Comparison of ENCODE assay signal across 11 cellular contexts in the genomic region with DNA sequence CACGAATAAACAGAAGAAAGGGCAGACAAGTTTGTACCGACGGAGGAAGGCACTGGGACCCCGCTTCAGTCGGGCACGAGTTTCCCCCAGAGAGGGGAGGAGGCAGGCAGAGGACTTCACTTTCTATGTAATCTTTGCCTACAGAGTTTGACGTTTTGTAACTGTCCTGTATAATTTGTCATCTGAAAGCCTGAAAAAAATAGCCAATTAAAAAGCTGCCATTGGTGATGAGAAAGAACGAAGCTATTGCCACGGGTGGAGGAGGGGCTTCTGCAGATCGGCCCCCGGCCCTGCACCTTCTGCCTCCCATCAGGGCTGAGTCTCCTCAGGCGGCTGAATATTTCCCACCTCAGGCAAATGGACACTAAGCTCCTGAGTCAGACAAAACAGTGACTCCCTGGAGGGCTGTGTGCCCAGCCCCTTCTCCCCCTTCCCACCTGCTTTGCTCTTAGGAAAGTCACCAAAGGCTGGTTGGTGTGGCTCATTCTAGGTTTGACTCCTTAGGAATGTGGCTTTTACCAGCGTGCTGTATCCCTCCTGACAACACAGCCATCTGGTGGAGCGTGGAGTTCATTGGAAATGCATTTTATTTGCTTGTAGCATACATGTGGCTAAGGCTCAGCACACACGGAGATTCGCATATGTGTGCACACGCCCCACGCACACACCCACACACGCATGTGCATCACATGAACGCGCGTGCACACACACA.
DNase-seq lines count a peak whose midpoint lies in the region; ATAC-seq and TF ChIP-seq lines count a peak whose summit lies in the region.
"Had no signal": no experiment of that assay in that cellular context is flagged by ENCODE, and none has a peak within 500 bp of the region (broad histone marks: within the 10 kb centered on the region; RNA-seq: fewer than 3 reads in every experiment).

No MANE protein-coding gene starts in this region.

- peaks cover 26% of the 10 kb centered on the region for H3K27me3 Mint-ChIP-seq in neural crest cell (ENCODE audit: low read depth)

- peaks cover 44% of the 10 kb centered on the region for H3K4me1 Mint-ChIP-seq in neural crest cell

- H3K36me3 Mint-ChIP-seq in neural crest cell (ENCODE audit: low read depth) = no peaks in the 10 kb centered on the region

- DNase-seq in DMS79 (lab: John Stamatoyannopoulos, UW) (peak; percentile 65), DMS79 treated with DMSO at 0.1 percent for 48 hours (lab: John Stamatoyannopoulos, UW) (no peak), M059J (ENCODE audit: low read depth) (peak; percentile 25), coronary artery (ENCODE audit: low spot score) (peak; percentile 54), neural crest cell (ENCODE audit: low read depth, low spot score) (no peak)
- DNase-seq: NCI-H1048; stimulated activated naive CD8-positive, alpha-beta T cell treated with anti-CD3 and anti-CD28 coated beads, Interleukin-15, Interleukin-2, amounts not matched to agents 100 U/mL and 50 U/mL, for 24 hours; T-helper 9 cell had no signal

- H3K27ac ChIP-seq in coronary artery = peak overlapping the region in 1 of 2 donors; percentile 17

- no peak overlapping the region for H3K27ac Mint-ChIP-seq in neural crest cell (ENCODE audit: unreplicated experiment)

- no peaks in the 10 kb centered on the region for H3K9me3 Mint-ChIP-seq in neural crest cell

- TF ChIP-seq CTCF in coronary artery (IDR thresholded peaks at IDR 0.05) (no peak), neural crest cell (conservative IDR thresholded peaks at IDR 0.05) (no peak)

- peak overlapping the region; percentile 15 for H3K4me3 Mint-ChIP-seq in neural crest cell

- H3K4me3 ChIP-seq in coronary artery = no peak overlapping the region

- ATAC-seq in HG02798 (IDR thresholded peaks at IDR 0.05; ENCODE audit: poor library complexity, unreplicated experiment) (no peak), GM21528 (IDR thresholded peaks at IDR 0.05; ENCODE audit: low FRiP score, unreplicated experiment) (no peak), GM21737 (IDR thresholded peaks at IDR 0.05; ENCODE audit: unreplicated experiment) (no peak)
- ATAC-seq: stimulated activated naive CD8-positive, alpha-beta T cell treated with anti-CD3 and anti-CD28 coated beads, Interleukin-15, Interleukin-2, amounts not matched to agents 100 U/mL and 50 U/mL, for 24 hours had no signal

Comparison
In these comparisons a context has a peak if more than half of its experiments do, and no peak if none do; other contexts are left out.
1. DNase-seq: peak in DMS79 (single experiment), M059J (single experiment) and coronary artery (single experiment); none in DMS79 treated with DMSO at 0.1 percent for 48 hours (single experiment) and neural crest cell (single experiment).